ENCODE assay signal across 1 cellular context in the genomic region with DNA sequence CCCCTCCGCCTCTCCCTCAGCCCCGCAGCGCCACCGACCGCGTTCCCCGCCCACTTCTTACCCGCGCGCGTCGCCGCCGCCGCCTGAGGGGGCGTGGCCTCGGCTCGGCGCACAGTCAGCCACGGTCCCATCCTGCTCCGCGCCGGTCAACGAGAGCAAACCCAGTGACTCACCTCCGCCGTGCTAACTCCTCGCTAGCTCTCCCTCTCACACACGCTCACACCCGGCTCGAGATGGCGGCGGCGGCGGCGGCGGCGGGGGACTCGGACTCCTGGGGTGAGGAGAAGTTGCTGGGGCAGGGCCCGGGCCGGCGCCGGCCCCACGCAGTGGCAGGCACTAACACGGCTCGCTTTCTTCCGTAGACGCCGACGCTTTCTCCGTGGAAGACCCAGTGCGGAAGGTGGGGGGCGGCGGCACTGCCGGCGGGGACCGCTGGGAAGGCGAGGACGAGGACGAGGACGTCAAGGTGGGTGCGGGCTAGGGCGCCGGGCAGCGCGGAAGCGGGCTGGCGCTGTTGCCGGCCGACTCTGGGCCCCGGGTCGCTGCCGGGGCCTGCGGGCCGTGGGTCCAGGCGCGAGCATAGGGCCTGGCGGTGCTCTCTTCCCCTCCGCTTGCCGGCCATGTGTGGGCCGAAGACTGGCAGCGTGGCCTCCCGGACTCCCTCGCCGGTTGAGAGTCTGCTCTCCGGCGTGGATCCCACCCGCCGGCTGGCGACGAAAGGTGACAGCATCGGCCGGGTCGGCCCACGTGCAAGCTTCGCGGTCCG.
TF ChIP-seq lines count a peak whose summit lies in the region.

A gene with protein sequence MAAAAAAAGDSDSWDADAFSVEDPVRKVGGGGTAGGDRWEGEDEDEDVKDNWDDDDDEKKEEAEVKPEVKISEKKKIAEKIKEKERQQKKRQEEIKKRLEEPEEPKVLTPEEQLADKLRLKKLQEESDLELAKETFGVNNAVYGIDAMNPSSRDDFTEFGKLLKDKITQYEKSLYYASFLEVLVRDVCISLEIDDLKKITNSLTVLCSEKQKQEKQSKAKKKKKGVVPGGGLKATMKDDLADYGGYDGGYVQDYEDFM (plus strand): TSS at position 186 of the 766 bp plus-strand sequence. CDS start 48 bp downstream, at position 234.

TF ChIP-seq in HepG2, 621 proteins besides CTCF, POLR2A, EP300 and RAD21 (continued from another document and continues in another):
- TF ChIP-seq, protein P1, sequence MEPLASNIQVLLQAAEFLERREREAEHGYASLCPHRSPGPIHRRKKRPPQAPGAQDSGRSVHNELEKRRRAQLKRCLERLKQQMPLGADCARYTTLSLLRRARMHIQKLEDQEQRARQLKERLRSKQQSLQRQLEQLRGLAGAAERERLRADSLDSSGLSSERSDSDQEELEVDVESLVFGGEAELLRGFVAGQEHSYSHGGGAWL (CRISPR knock-in tag; IDR thresholded peaks at IDR 0.05): peak; percentile 59
- TF ChIP-seq, protein P2, sequence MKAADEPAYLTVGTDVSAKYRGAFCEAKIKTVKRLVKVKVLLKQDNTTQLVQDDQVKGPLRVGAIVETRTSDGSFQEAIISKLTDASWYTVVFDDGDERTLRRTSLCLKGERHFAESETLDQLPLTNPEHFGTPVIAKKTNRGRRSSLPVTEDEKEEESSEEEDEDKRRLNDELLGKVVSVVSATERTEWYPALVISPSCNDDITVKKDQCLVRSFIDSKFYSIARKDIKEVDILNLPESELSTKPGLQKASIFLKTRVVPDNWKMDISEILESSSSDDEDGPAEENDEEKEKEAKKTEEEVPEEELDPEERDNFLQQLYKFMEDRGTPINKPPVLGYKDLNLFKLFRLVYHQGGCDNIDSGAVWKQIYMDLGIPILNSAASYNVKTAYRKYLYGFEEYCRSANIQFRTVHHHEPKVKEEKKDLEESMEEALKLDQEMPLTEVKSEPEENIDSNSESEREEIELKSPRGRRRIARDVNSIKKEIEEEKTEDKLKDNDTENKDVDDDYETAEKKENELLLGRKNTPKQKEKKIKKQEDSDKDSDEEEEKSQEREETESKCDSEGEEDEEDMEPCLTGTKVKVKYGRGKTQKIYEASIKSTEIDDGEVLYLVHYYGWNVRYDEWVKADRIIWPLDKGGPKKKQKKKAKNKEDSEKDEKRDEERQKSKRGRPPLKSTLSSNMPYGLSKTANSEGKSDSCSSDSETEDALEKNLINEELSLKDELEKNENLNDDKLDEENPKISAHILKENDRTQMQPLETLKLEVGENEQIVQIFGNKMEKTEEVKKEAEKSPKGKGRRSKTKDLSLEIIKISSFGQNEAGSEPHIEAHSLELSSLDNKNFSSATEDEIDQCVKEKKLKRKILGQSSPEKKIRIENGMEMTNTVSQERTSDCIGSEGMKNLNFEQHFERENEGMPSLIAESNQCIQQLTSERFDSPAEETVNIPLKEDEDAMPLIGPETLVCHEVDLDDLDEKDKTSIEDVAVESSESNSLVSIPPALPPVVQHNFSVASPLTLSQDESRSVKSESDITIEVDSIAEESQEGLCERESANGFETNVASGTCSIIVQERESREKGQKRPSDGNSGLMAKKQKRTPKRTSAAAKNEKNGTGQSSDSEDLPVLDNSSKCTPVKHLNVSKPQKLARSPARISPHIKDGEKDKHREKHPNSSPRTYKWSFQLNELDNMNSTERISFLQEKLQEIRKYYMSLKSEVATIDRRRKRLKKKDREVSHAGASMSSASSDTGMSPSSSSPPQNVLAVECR (CRISPR knock-in tag; IDR thresholded peaks at IDR 0.05; ENCODE audit: borderline replicate concordance): peak; percentile 83
- TF ChIP-seq, protein P3, sequence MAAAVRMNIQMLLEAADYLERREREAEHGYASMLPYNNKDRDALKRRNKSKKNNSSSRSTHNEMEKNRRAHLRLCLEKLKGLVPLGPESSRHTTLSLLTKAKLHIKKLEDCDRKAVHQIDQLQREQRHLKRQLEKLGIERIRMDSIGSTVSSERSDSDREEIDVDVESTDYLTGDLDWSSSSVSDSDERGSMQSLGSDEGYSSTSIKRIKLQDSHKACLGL (CRISPR knock-in tag; IDR thresholded peaks at IDR 0.05): peak; percentile 68; the same call in 1 of the 2 replicates
- TF ChIP-seq ZNF747 (CRISPR knock-in tag; IDR thresholded peaks at IDR 0.05; ENCODE audit: borderline replicate concordance) (peak; percentile 92; the same call in 1 of the 2 replicates), ZNF30 (CRISPR knock-in tag; IDR thresholded peaks at IDR 0.05) (0 out of 2 replicates have a peak, but pooled peaks have one; percentile 34), ZNF660 (CRISPR knock-in tag; IDR thresholded peaks at IDR 0.05; ENCODE audit: borderline replicate concordance, low read depth) (no peak), MXD4 (CRISPR knock-in tag; IDR thresholded peaks at IDR 0.05) (0 out of 2 replicates have a peak, but pooled peaks have one; percentile 74), ZFX (CRISPR knock-in tag; IDR thresholded peaks at IDR 0.05; ENCODE audit: low read depth) (peak; percentile 87), TEAD2 (CRISPR knock-in tag; IDR thresholded peaks at IDR 0.05) (no peak), AKAP8 (CRISPR knock-in tag; IDR thresholded peaks at IDR 0.05) (peak; percentile 81), MEIS1 (CRISPR knock-in tag; IDR thresholded peaks at IDR 0.05; ENCODE audit: borderline replicate concordance) (peak; percentile 20; the same call in 1 of the 2 replicates), ZNF34 (CRISPR knock-in tag; IDR thresholded peaks at IDR 0.05; ENCODE audit: borderline replicate concordance) (peak; percentile 21; the same call in 1 of the 2 replicates), ZNF549 (CRISPR knock-in tag; IDR thresholded peaks at IDR 0.05) (peak; percentile 21; the same call in 1 of the 2 replicates), SALL2 (CRISPR knock-in tag; IDR thresholded peaks at IDR 0.05) (peak; percentile 82), CCDC6 (CRISPR knock-in tag; IDR thresholded peaks at IDR 0.05) (peak; percentile 87), ZNF124 (CRISPR knock-in tag; IDR thresholded peaks at IDR 0.05) (0 out of 2 replicates have a peak, but pooled peaks have one; percentile 2), ZEB1 (IDR thresholded peaks at IDR 0.05; ENCODE audit: insufficient replicate concordance, low read depth) (no peak), ETV5 (CRISPR knock-in tag; IDR thresholded peaks at IDR 0.05; ENCODE audit: borderline replicate concordance) (peak; percentile 27; the same call in 1 of the 2 replicates), BCL6 (CRISPR knock-in tag; IDR thresholded peaks at IDR 0.05) (peak; percentile 31; the same call in 1 of the 2 replicates), POLR2G (IDR thresholded peaks at IDR 0.05; ENCODE audit: low read depth, low read length) (peak; percentile 84), PRPF4 (IDR thresholded peaks at IDR 0.05; ENCODE audit: low read depth, low read length, poor library complexity, severe bottlenecking) (no peak), KLF16 (CRISPR knock-in tag; IDR thresholded peaks at IDR 0.05) (peak in 1 of 2 experiments; percentile 65; a peak in 1 of 4 replicates), MAZ (IDR thresholded peaks at IDR 0.05; ENCODE audit: borderline replicate concordance, low read depth, low read length) (no peak), MAZ (CRISPR knock-in tag; IDR thresholded peaks at IDR 0.05; ENCODE audit: low read depth) (peak; percentile 88), WIZ (CRISPR knock-in tag; IDR thresholded peaks at IDR 0.05) (peak; percentile 93), SRSF4 (IDR thresholded peaks at IDR 0.05; ENCODE audit: low read depth, low read length, poor library complexity, severe bottlenecking) (no peak), ZNF773 (CRISPR knock-in tag; IDR thresholded peaks at IDR 0.05; ENCODE audit: borderline replicate concordance) (peak; percentile 42; the same call in 1 of the 2 replicates), KAT8 (CRISPR knock-in tag; IDR thresholded peaks at IDR 0.05) (peak; percentile 36; the same call in 1 of the 2 replicates), ZNF772 (CRISPR knock-in tag; IDR thresholded peaks at IDR 0.05) (peak; percentile 79), HCFC1 (IDR thresholded peaks at IDR 0.05; ENCODE audit: low read depth, low read length) (no peak; the same call in 1 of the 2 replicates), ZNF709 (CRISPR knock-in tag; IDR thresholded peaks at IDR 0.05) (peak; percentile 64; the same call in 1 of the 2 replicates), PHF8 (CRISPR knock-in tag; IDR thresholded peaks at IDR 0.05) (peak; percentile 89), GATAD1 (CRISPR knock-in tag; IDR thresholded peaks at IDR 0.05) (peak; percentile 83), HNRNPLL (IDR thresholded peaks at IDR 0.05; ENCODE audit: low read depth, low read length, poor library complexity, severe bottlenecking) (peak; percentile 76)
- TF ChIP-seq, protein P4, sequence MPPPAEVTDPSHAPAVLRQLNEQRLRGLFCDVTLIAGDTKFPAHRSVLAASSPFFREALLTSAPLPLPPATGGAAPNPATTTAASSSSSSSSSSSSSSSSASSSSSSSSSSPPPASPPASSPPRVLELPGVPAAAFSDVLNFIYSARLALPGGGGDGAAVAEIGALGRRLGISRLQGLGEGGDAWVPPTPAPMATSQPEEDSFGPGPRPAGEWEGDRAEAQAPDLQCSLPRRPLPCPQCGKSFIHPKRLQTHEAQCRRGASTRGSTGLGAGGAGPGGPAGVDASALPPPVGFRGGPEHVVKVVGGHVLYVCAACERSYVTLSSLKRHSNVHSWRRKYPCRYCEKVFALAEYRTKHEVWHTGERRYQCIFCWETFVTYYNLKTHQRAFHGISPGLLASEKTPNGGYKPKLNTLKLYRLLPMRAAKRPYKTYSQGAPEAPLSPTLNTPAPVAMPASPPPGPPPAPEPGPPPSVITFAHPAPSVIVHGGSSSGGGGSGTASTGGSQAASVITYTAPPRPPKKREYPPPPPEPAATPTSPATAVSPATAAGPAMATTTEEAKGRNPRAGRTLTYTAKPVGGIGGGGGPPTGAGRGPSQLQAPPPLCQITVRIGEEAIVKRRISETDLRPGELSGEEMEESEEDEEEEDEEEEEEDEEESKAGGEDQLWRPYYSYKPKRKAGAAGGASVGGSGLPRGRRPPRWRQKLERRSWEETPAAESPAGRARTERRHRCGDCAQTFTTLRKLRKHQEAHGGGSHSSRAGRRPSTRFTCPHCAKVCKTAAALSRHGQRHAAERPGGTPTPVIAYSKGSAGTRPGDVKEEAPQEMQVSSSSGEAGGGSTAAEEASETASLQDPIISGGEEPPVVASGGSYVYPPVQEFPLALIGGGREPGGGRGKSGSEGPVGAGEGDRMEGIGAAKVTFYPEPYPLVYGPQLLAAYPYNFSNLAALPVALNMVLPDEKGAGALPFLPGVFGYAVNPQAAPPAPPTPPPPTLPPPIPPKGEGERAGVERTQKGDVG (CRISPR knock-in tag; IDR thresholded peaks at IDR 0.05; ENCODE audit: borderline replicate concordance): peak; percentile 86
- TF ChIP-seq, protein P5, sequence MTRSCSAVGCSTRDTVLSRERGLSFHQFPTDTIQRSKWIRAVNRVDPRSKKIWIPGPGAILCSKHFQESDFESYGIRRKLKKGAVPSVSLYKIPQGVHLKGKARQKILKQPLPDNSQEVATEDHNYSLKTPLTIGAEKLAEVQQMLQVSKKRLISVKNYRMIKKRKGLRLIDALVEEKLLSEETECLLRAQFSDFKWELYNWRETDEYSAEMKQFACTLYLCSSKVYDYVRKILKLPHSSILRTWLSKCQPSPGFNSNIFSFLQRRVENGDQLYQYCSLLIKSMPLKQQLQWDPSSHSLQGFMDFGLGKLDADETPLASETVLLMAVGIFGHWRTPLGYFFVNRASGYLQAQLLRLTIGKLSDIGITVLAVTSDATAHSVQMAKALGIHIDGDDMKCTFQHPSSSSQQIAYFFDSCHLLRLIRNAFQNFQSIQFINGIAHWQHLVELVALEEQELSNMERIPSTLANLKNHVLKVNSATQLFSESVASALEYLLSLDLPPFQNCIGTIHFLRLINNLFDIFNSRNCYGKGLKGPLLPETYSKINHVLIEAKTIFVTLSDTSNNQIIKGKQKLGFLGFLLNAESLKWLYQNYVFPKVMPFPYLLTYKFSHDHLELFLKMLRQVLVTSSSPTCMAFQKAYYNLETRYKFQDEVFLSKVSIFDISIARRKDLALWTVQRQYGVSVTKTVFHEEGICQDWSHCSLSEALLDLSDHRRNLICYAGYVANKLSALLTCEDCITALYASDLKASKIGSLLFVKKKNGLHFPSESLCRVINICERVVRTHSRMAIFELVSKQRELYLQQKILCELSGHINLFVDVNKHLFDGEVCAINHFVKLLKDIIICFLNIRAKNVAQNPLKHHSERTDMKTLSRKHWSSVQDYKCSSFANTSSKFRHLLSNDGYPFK (CRISPR knock-in tag; IDR thresholded peaks at IDR 0.05; ENCODE audit: borderline replicate concordance): peak; percentile 54; the same call in 1 of the 2 replicates
- TF ChIP-seq, protein P6, sequence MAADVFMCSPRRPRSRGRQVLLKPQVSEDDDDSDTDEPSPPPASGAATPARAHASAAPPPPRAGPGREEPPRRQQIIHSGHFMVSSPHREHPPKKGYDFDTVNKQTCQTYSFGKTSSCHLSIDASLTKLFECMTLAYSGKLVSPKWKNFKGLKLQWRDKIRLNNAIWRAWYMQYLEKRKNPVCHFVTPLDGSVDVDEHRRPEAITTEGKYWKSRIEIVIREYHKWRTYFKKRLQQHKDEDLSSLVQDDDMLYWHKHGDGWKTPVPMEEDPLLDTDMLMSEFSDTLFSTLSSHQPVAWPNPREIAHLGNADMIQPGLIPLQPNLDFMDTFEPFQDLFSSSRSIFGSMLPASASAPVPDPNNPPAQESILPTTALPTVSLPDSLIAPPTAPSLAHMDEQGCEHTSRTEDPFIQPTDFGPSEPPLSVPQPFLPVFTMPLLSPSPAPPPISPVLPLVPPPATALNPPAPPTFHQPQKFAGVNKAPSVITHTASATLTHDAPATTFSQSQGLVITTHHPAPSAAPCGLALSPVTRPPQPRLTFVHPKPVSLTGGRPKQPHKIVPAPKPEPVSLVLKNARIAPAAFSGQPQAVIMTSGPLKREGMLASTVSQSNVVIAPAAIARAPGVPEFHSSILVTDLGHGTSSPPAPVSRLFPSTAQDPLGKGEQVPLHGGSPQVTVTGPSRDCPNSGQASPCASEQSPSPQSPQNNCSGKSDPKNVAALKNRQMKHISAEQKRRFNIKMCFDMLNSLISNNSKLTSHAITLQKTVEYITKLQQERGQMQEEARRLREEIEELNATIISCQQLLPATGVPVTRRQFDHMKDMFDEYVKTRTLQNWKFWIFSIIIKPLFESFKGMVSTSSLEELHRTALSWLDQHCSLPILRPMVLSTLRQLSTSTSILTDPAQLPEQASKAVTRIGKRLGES (CRISPR knock-in tag; IDR thresholded peaks at IDR 0.05; ENCODE audit: borderline replicate concordance): 0 out of 2 replicates have a peak, but pooled peaks have one; percentile 72
- TF ChIP-seq, protein P7, sequence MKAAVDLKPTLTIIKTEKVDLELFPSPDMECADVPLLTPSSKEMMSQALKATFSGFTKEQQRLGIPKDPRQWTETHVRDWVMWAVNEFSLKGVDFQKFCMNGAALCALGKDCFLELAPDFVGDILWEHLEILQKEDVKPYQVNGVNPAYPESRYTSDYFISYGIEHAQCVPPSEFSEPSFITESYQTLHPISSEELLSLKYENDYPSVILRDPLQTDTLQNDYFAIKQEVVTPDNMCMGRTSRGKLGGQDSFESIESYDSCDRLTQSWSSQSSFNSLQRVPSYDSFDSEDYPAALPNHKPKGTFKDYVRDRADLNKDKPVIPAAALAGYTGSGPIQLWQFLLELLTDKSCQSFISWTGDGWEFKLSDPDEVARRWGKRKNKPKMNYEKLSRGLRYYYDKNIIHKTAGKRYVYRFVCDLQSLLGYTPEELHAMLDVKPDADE (CRISPR knock-in tag; IDR thresholded peaks at IDR 0.05): peak; percentile 70; the same call in 1 of the 2 replicates
- TF ChIP-seq, protein P8, sequence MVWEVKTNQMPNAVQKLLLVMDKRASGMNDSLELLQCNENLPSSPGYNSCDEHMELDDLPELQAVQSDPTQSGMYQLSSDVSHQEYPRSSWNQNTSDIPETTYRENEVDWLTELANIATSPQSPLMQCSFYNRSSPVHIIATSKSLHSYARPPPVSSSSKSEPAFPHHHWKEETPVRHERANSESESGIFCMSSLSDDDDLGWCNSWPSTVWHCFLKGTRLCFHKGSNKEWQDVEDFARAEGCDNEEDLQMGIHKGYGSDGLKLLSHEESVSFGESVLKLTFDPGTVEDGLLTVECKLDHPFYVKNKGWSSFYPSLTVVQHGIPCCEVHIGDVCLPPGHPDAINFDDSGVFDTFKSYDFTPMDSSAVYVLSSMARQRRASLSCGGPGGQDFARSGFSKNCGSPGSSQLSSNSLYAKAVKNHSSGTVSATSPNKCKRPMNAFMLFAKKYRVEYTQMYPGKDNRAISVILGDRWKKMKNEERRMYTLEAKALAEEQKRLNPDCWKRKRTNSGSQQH (CRISPR knock-in tag; IDR thresholded peaks at IDR 0.05; ENCODE audit: low read depth): peak; percentile 24
